In genomic region chr17:51850206-51850605, GRCh38 we compare ENCODE assay signal across 19 cellular contexts.
DNase-seq lines count a peak whose midpoint lies in the region; ATAC-seq and TF ChIP-seq lines count a peak whose summit lies in the region.
"Had no signal": no experiment of that assay in that cellular context is flagged by ENCODE, and none has a peak within 500 bp of the region (broad histone marks: within the 10 kb centered on the region; RNA-seq: fewer than 3 reads in every experiment).

No MANE protein-coding gene starts in this region.

- H3K4me2 ChIP-seq in HCT116 (ENCODE audit: low read length): no peak overlapping the region

- RAD21 ChIA-PET in HCT116 (lab: Charles Lee; ENCODE audit: low non-redundant PET in 1 of 2, low total read pairs in 2 of 2, uncharacterized antibody in 2 of 2, unreplicated experiment in 2 of 2): no interaction called here

- H3K9me2 ChIP-seq in HCT116 (ENCODE audit: insufficient read depth): no peaks in the 10 kb centered on the region

- TF ChIP-seq CTCF in HCT116 (IDR thresholded peaks at IDR 0.05 in 2 of 3, conservative IDR thresholded peaks at IDR 0.05 in 1 of 3; ENCODE audit: borderline replicate concordance in 1 of 3, insufficient read depth in 1 of 3, low read depth in 2 of 3, low read length in 2 of 3) (peak in 2 of 3 experiments; percentile 28 to 32; a peak in 4 of 6 replicates), RWPE2 (IDR thresholded peaks at IDR 0.05; ENCODE audit: poor library complexity, severe bottlenecking) (peak; percentile 35)

- TF ChIP-seq RAD21 in HCT116 (IDR thresholded peaks at IDR 0.05; ENCODE audit: low read depth): no peak

- no peak overlapping the region for H3K9ac ChIP-seq in HCT116 (ENCODE audit: low read length)

- POLR2A ChIA-PET in HCT116 (lab: Charles Lee): no interaction called here

- H4K20me1 ChIP-seq in HCT116 (ENCODE audit: insufficient read depth): no peaks in the 10 kb centered on the region

- no peaks in the 10 kb centered on the region for H3K79me2 ChIP-seq in HCT116 (ENCODE audit: insufficient read depth, low read length)

- no peak overlapping the region for H2AFZ ChIP-seq in HCT116 (ENCODE audit: low read depth, low read length, poor library complexity, severe bottlenecking)

- H3K27me3 ChIP-seq in HCT116 (ENCODE audit: insufficient read depth, low read length): no peaks in the 10 kb centered on the region
- no peaks in the 10 kb centered on the region for H3K27me3 ChIP-seq in RWPE2 (ENCODE audit: insufficient read depth, poor library complexity, severe bottlenecking)

- DNase-seq in NCI-H1092 treated with DMSO at 0.1 percent for 48 hours (lab: John Stamatoyannopoulos, UW) (peak; percentile 8), NCI-H1092 (lab: John Stamatoyannopoulos, UW) (no peak), HCT116 (ENCODE audit: low read depth, low spot score) (no peak), RWPE2 (ENCODE audit: low spot score) (no peak), islet precursor cell (peak; percentile 74), C1 segment of cervical spinal cord (lab: John Stamatoyannopoulos, UW) (no peak), AG08396 (ENCODE audit: low spot score) (no peak)
- DNase-seq: activated CD4-positive, alpha-beta T cell treated with anti-CD3 and anti-CD28 coated beads, Interleukin-2, amount 10 ng/mL, durations not matched to agents 7 days and 5 days; activated naive CD4-positive, alpha-beta T cell treated with anti-CD3 and anti-CD28 coated beads for 36 hours; activated T-cell treated with anti-CD3 and anti-CD28 coated beads for 4 hours; aorta; CD4-positive, alpha-beta T cell; left ventricle myocardium inferior; NCI-H1417; NCI-H2171 had no signal

- no peak for TF ChIP-seq POLR2A in HCT116 (IDR thresholded peaks at IDR 0.05; ENCODE audit: borderline replicate concordance, extremely low read depth, insufficient read depth, insufficient read length)

- ATAC-seq in HCT116: no peak
- ATAC-seq in RWPE2 (ENCODE audit: low read depth): no peak
- ATAC-seq in HG02973 (IDR thresholded peaks at IDR 0.05; ENCODE audit: unreplicated experiment): no peak
- ATAC-seq: gastroesophageal sphincter, K562, sciatic nerve had no signal

- no TSS peak for BruUV-seq in HCT116 (replicated peaks; lab: Mats Ljungman, UMichigan)

- no peaks in the 10 kb centered on the region for H3K9me3 ChIP-seq in HCT116 (ENCODE audit: control insufficient read depth in 1 of 2, insufficient read depth in 1 of 2, low read depth in 1 of 2, low read length in 2 of 2)
- no peaks in the 10 kb centered on the region for H3K9me3 ChIP-seq in RWPE2 (ENCODE audit: severe bottlenecking)
- H3K9me3 ChIP-seq: gastroesophageal sphincter, left ventricle myocardium inferior had no signal

- H3K4me3 ChIP-seq in HCT116 (replicated peaks in 1 of 2; ENCODE audit: low read depth in 1 of 2, low read length in 2 of 2) (no peak overlapping the region), RWPE2 (ENCODE audit: severe bottlenecking) (no peak overlapping the region)
- H3K4me3 ChIP-seq: gastroesophageal sphincter, K562, left ventricle myocardium inferior had no signal

- intact Hi-C loops in HCT116 (cut with micrococcal nuclease): no loop called here

- CTCF ChIA-PET in HCT116 (lab: Charles Lee): no interaction called here

- H3K4me1 ChIP-seq in HCT116 (ENCODE audit: control insufficient read depth in 1 of 2, insufficient read depth in 2 of 2, low read length in 2 of 2): no peaks in the 10 kb centered on the region
- H3K4me1 ChIP-seq in RWPE2 (ENCODE audit: insufficient read depth, poor library complexity, severe bottlenecking): peaks cover 9% of the 10 kb centered on the region
- H3K4me1 ChIP-seq: gastroesophageal sphincter, left ventricle myocardium inferior had no signal

- H3K36me3 ChIP-seq in HCT116 (ENCODE audit: control insufficient read depth in 1 of 2, insufficient read depth in 2 of 2, low read length in 2 of 2) (no peaks in the 10 kb centered on the region), RWPE2 (ENCODE audit: low read depth) (no peaks in the 10 kb centered on the region)
- H3K36me3 ChIP-seq: gastroesophageal sphincter, left ventricle myocardium inferior had no signal

- no peak overlapping the region for H3K27ac ChIP-seq in HCT116 (ENCODE audit: low read depth, low read length)
- H3K27ac ChIP-seq in RWPE2 (ENCODE audit: poor library complexity, severe bottlenecking): no peak overlapping the region
- H3K27ac ChIP-seq: gastroesophageal sphincter, left ventricle myocardium inferior had no signal

TF ChIP-seq in HCT116, 20 proteins besides CTCF, POLR2A, EP300 and RAD21:
- no peak for TF ChIP-seq EZH2 (IDR thresholded peaks at IDR 0.05)
- no peak for TF ChIP-seq MAX (IDR thresholded peaks at IDR 0.05)
- no peak for TF ChIP-seq CBX3 (IDR thresholded peaks at IDR 0.05; ENCODE audit: low read depth)
- TF ChIP-seq YY1 (IDR thresholded peaks at IDR 0.05; ENCODE audit: extremely low read depth, insufficient replicate concordance, low read depth, low read length): no peak
- no peak for TF ChIP-seq ZFX (IDR thresholded peaks at IDR 0.05)
- TF ChIP-seq JUND (IDR thresholded peaks at IDR 0.05): no peak
- no peak for TF ChIP-seq SIN3A (IDR thresholded peaks at IDR 0.05; ENCODE audit: low read depth)
- no peak for TF ChIP-seq SP1 (IDR thresholded peaks at IDR 0.05; ENCODE audit: low read depth)
- no peak for TF ChIP-seq FOSL1 (IDR thresholded peaks at IDR 0.05; ENCODE audit: low read depth)
- TF ChIP-seq POLR2AphosphoS5 (IDR thresholded peaks at IDR 0.05; ENCODE audit: low read depth, low read length): no peak
- no peak for TF ChIP-seq ELF1 (IDR thresholded peaks at IDR 0.05; ENCODE audit: borderline replicate concordance, low read depth)
- TF ChIP-seq ATF3 (IDR thresholded peaks at IDR 0.05): no peak
- TF ChIP-seq REST (IDR thresholded peaks at IDR 0.05; ENCODE audit: low read depth): no peak
- TF ChIP-seq EGR1 (IDR thresholded peaks at IDR 0.05; ENCODE audit: low read depth): no peak
- TF ChIP-seq SRF (IDR thresholded peaks at IDR 0.05; ENCODE audit: low read depth): no peak
- TF ChIP-seq EZH2phosphoT487 (IDR thresholded peaks at IDR 0.05; ENCODE audit: borderline replicate concordance): no peak
- TF ChIP-seq TCF7L2 (IDR thresholded peaks at IDR 0.05; ENCODE audit: borderline replicate concordance, extremely low read depth, insufficient read depth, insufficient read length): no peak
- TF ChIP-seq ZBTB33 (IDR thresholded peaks at IDR 0.05; ENCODE audit: extremely low read depth, insufficient replicate concordance, low read length): no peak
- no peak for TF ChIP-seq ZNF274 (IDR thresholded peaks at IDR 0.05; ENCODE audit: low read depth, low read length)

Comparison
In these comparisons a context has a peak if more than half of its experiments do, and no peak if none do; other contexts are left out.
1. DNase-seq: peak in NCI-H1092 treated with DMSO at 0.1 percent for 48 hours (single experiment) and islet precursor cell (single experiment); none in NCI-H1092 (single experiment), HCT116 (single experiment), RWPE2 (single experiment), C1 segment of cervical spinal cord (0 of 14) and AG08396 (single experiment).